ENCODE assay signal across 17 cellular contexts in genomic region chr4:145507636-145508035, GRCh38. TPM values are rescaled to one million over a fixed set of nuclear protein-coding genes. Genes with fewer than 3 reads are reported as not detected.
DNase-seq lines count a peak whose midpoint lies in the region; ATAC-seq, FAIRE-seq and TF ChIP-seq lines count a peak whose summit lies in the region.
"Had no signal": no experiment of that assay in that cellular context is flagged by ENCODE, and none has a peak within 500 bp of the region (broad histone marks: within the 10 kb centered on the region; RNA-seq: fewer than 3 reads in every experiment).

No MANE protein-coding gene starts in this region.

- ATAC-seq in GM21423 (IDR thresholded peaks at IDR 0.05; ENCODE audit: unreplicated experiment), result no peak
- ATAC-seq: T-cell had no signal

- peak overlapping the region in 2 of 3 experiments; percentile 39 to 48 for H3K4me3 ChIP-seq in keratinocyte (ENCODE audit: control insufficient read depth in 2 of 3, extremely low read depth in 1 of 3, insufficient read depth in 2 of 3, low read depth in 1 of 3, low read length in 3 of 3)
- H3K4me3 ChIP-seq: coronary artery, heart left ventricle, tibial nerve had no signal

- dilution Hi-C loops in keratinocyte (cut with MboI; ENCODE audit: extremely low pct_ligation_motif_present, low sequenced_read_pairs), result no loop called here

- no peaks in the 10 kb centered on the region for H4K20me1 ChIP-seq in keratinocyte (ENCODE audit: control insufficient read depth, extremely low read depth, insufficient read depth, low read length)

- no peak for TF ChIP-seq CTCF in keratinocyte (optimal IDR thresholded peaks at IDR 0.05 in 1 of 3, IDR thresholded peaks at IDR 0.05 in 1 of 3, conservative IDR thresholded peaks at IDR 0.05 in 1 of 3; ENCODE audit: extremely low read depth in 1 of 3, insufficient read depth in 2 of 3, low read length in 3 of 3)

- H3K4me2 ChIP-seq in keratinocyte (ENCODE audit: control insufficient read depth, extremely low read depth, insufficient read depth, low read depth, low read length), result peak overlapping the region; percentile 80

- peaks cover 18% of the 10 kb centered on the region for H3K4me1 ChIP-seq in keratinocyte (ENCODE audit: control insufficient read depth, extremely low read depth, insufficient read depth, low read length)

- FAIRE-seq in keratinocyte (lab: Jason Lieb, UNC), result peak; percentile 94

- no peak overlapping the region for H2AFZ ChIP-seq in keratinocyte (ENCODE audit: control insufficient read depth, low read length)

- no peaks in the 10 kb centered on the region for H3K27me3 ChIP-seq in keratinocyte (ENCODE audit: control insufficient read depth, extremely low read depth, insufficient read depth, low read length)
- H3K27me3 ChIP-seq: heart left ventricle, tibial nerve had no signal

- peak; percentile 63 for DNase-seq in A172 (ENCODE audit: low spot score)
- DNase-seq in HT1080 (ENCODE audit: low read depth), result peak; percentile 8
- DNase-seq in astrocyte of the hippocampus (ENCODE audit: low read depth, low spot score), result peak; percentile 31
- DNase-seq in keratinocyte (ENCODE audit: low read depth, low spot score), result peak; percentile 69
- DNase-seq in superior temporal gyrus (ENCODE audit: extremely low spot score), result no peak
- DNase-seq in GDM1 (lab: John Stamatoyannopoulos, UW), result no peak
- no peak for DNase-seq in AG08395 (ENCODE audit: low spot score)
- DNase-seq: ACHN; activated CD4-positive, alpha-beta T cell treated with anti-CD3 and anti-CD28 coated beads, Interleukin-2, amount 10 ng/mL, durations not matched to agents 24 days and 14 days; activated naive CD4-positive, alpha-beta T cell treated with anti-CD3 and anti-CD28 coated beads for 36 hours; heart left ventricle; NCI-H187 treated with DMSO at 0.1 percent for 48 hours; right cardiac atrium; T-cell had no signal

- peak overlapping the region; percentile 81 for H3K27ac ChIP-seq in keratinocyte (ENCODE audit: control insufficient read depth, insufficient read depth, low read length)
- H3K27ac ChIP-seq: coronary artery had no signal

- no peaks in the 10 kb centered on the region for H3K36me3 ChIP-seq in keratinocyte (ENCODE audit: control insufficient read depth in 2 of 2, extremely low read depth in 1 of 2, insufficient read depth in 2 of 2, low read length in 2 of 2)
- H3K36me3 ChIP-seq: heart left ventricle had no signal

- peaks cover 3% of the 10 kb centered on the region for H3K9me3 ChIP-seq in keratinocyte (ENCODE audit: control insufficient read depth, low read depth, low read length)

- peaks cover 68% of the 10 kb centered on the region for H3K79me2 ChIP-seq in keratinocyte (ENCODE audit: control insufficient read depth, insufficient read depth, low read length)

- no peak overlapping the region for H3K9ac ChIP-seq in keratinocyte (ENCODE audit: control insufficient read depth, extremely low read depth, insufficient read depth, low read length)

- no peaks in the 10 kb centered on the region for H3K9me1 ChIP-seq in keratinocyte (ENCODE audit: control insufficient read depth, extremely low read depth, insufficient read depth, low read length)

RNA-seq across cellular contexts. Expression of gene SMAD1, which starts 26.0 kb away (rescaled TPM):
- 13.4 and 23.5 TPM in 2 replicates for total RNA-seq in A172 (2014; rRNA removed; shearing (Covaris generic))
- total RNA-seq in HT1080 (2014; rRNA removed; shearing (Covaris generic)), result 18.7 and 22.3 TPM in 2 replicates
- polyA plus RNA-seq in HT1080 (2015; cell fraction: cytosol; rRNA removed), result 25.9 and 27.1 TPM in 2 replicates
- 27.0 and 28.3 TPM in 2 replicates for polyA plus RNA-seq in HT1080 (2015; cell fraction: nucleus; rRNA removed)
- polyA plus RNA-seq in keratinocyte, result 31.9 to 39.2 TPM (median 33.5 TPM) in 3 replicates
- 11.6 TPM for polyA plus RNA-seq in keratinocyte (2011; ENCODE audit: low read depth)
- polyA plus RNA-seq in keratinocyte (2011; cell fraction: cytosol; rRNA removed), result 22.5 and 30.9 TPM in 2 replicates
- polyA plus RNA-seq in keratinocyte (2011; cell fraction: nucleus; rRNA removed), result 37.3 and 42.7 TPM in 2 replicates
- polyA plus RNA-seq in keratinocyte (2012; ENCODE audit: low replicate concordance), result 12.5 and 18.1 TPM in 2 replicates
- 29.3 to 39.9 TPM (median 34.1 TPM) in 3 replicates for polyA minus RNA-seq in keratinocyte
- 17.1 TPM for polyA minus RNA-seq in keratinocyte (2011; cell fraction: cytosol; rRNA and poly(A)+ RNA removed)
- 27.4 and 40.8 TPM in 2 replicates for polyA minus RNA-seq in keratinocyte (2011; cell fraction: nucleus; rRNA and poly(A)+ RNA removed)

Comparison
In these comparisons a context has a peak if more than half of its experiments do, and no peak if none do; other contexts are left out.
1. DNase-seq: peak in A172 (single experiment), HT1080 (single experiment), astrocyte of the hippocampus (single experiment) and keratinocyte (single experiment); none in superior temporal gyrus (single experiment), GDM1 (single experiment) and AG08395 (single experiment).